ENCODE assay signal across 9 cellular contexts in the genomic region with DNA sequence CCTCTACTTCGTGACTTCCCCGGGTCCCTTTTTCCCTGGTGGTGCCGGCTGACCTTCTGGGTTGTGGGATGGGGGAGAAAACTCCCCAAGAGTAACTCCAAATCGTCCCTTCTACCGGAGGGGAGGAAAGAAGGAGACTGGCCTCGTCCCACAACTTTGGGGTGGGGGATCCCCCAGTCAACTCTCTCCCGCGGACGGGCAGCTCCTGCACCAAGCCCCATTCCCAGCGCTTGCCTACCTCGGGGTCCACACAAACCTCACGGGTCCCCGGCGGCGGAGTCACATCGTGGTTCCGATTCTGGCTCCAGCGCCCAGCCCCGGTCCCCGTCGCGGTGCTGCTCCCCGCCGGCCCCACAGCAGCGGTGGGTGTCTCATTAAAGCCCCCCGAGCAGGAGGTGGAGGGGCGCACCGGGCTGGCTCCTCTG. TPM values are rescaled to one million over a fixed set of nuclear protein-coding genes. Genes with fewer than 3 reads are reported as not detected.
A peak's percentile ranks its signal among the peaks of the same experiment; 100 is the strongest.
DNase-seq lines count a peak whose midpoint lies in the region; ATAC-seq and TF ChIP-seq lines count a peak whose summit lies in the region.
"Had no signal": no experiment of that assay in that cellular context is flagged by ENCODE, and none has a peak within 500 bp of the region (broad histone marks: within the 10 kb centered on the region; RNA-seq: fewer than 3 reads in every experiment).

No MANE protein-coding gene starts in this region.

- peaks cover 57% of the 10 kb centered on the region for H3K4me1 Mint-ChIP-seq in chondrocyte (ENCODE audit: low read depth)

- H3K9me3 Mint-ChIP-seq in chondrocyte (ENCODE audit: low read depth) = no peaks in the 10 kb centered on the region

- H3K4me3 ChIP-seq in heart left ventricle (peak overlapping the region; percentile 43 to 73 (median 63)), muscle layer of duodenum (ENCODE audit: low read depth in 1 of 2, low read length in 2 of 2) (peak overlapping the region; percentile 66 to 70), aorta (ENCODE audit: low read length in 2 of 2) (peak overlapping the region; percentile 55 to 95)

- H3K27ac Mint-ChIP-seq in chondrocyte (ENCODE audit: unreplicated experiment) = peak overlapping the region; percentile 58

- H3K4me3 Mint-ChIP-seq in chondrocyte (ENCODE audit: unreplicated experiment) = peak overlapping the region; percentile 91

- no peaks in the 10 kb centered on the region for H3K27me3 Mint-ChIP-seq in chondrocyte (ENCODE audit: low read depth)

- DNase-seq in heart left ventricle (peak in 1 of 5 donors; percentile 47), left ventricle myocardium superior (no peak), chondrocyte (ENCODE audit: low spot score) (peak; percentile 89), aorta (peak in 1 of 2 donors; percentile 78), RKO (ENCODE audit: low spot score) (no peak), hypothalamus (lab: John Stamatoyannopoulos, UW) (no peak)
- DNase-seq: DND-41 had no signal

- peaks cover 0 to 35% (median 12%) of the 10 kb centered on the region in 12 donors for H3K4me1 ChIP-seq in heart left ventricle
- peaks cover 0 to 35% of the 10 kb centered on the region in 2 donors for H3K4me1 ChIP-seq in muscle layer of duodenum (ENCODE audit: control insufficient read depth in 1 of 2, insufficient read depth in 2 of 2, low read length in 2 of 2)
- peaks cover 0 to 5% of the 10 kb centered on the region in 2 donors for H3K4me1 ChIP-seq in aorta (ENCODE audit: control insufficient read depth in 1 of 2, insufficient read depth in 2 of 2, low read length in 2 of 2)

- H3K27me3 ChIP-seq in heart left ventricle (peaks cover 0 to 72% (median 15%) of the 10 kb centered on the region in 9 donors), muscle layer of duodenum (ENCODE audit: low read depth, low read length) (peaks cover 49% of the 10 kb centered on the region), aorta (ENCODE audit: control insufficient read depth in 1 of 2, insufficient read depth in 2 of 2, low read length in 1 of 2) (no peaks in the 10 kb centered on the region)

- no peaks in the 10 kb centered on the region for H3K9me3 ChIP-seq in heart left ventricle
- H3K9me3 ChIP-seq in muscle layer of duodenum (ENCODE audit: control insufficient read depth in 1 of 2, low read length in 2 of 2) = no peaks in the 10 kb centered on the region
- no peaks in the 10 kb centered on the region for H3K9me3 ChIP-seq in aorta (ENCODE audit: control insufficient read depth, low read length)

- TF ChIP-seq CTCF in heart left ventricle (IDR thresholded peaks at IDR 0.05) = no peak
- no peak for TF ChIP-seq CTCF in chondrocyte (IDR thresholded peaks at IDR 0.05)

- H3K27ac ChIP-seq in heart left ventricle (peak overlapping the region in 8 of 12 donors; percentile 55 to 87 (median 67)), muscle layer of duodenum (ENCODE audit: low read length) (no peak overlapping the region), aorta (ENCODE audit: low read depth in 1 of 2, low read length in 2 of 2) (no peak overlapping the region)

- intact Hi-C loops in heart left ventricle (cut with DNase I) = loop anchor here (2.0 to 10.0 kb wide), 17 partner anchors 165 to 1635 kb away; a partner anchor contains a TSS
- intact Hi-C loops in left ventricle myocardium superior (cut with micrococcal nuclease) = loop anchor here (5.0 to 10.0 kb wide), 2 partner anchors 827 to 1635 kb away; no protein-coding TSS in a partner anchor
- intact Hi-C loops in aorta (cut with DNase I) = loop anchor here (5.0 to 10.0 kb wide), 6 partner anchors 405 to 1632 kb away; a partner anchor contains a TSS

- no peaks in the 10 kb centered on the region for H3K36me3 Mint-ChIP-seq in chondrocyte (ENCODE audit: low read depth)

- ATAC-seq in heart left ventricle (peak in 1 of 4 donors; percentile 7), left ventricle myocardium superior (no peak), aorta (ENCODE audit: low FRiP score) (peak; percentile 15), GM18861 (IDR thresholded peaks at IDR 0.05; ENCODE audit: unreplicated experiment) (no peak)

- WGBS in heart left ventricle, 4 donors = 0 to 2% (median 1%) methylated on average over 24 to 28 of the region's 28 CpGs
- WGBS in aorta, 2 donors = 1% methylated on average over 21 to 28 of the region's 28 CpGs

- TF ChIP-seq POLR2A in heart left ventricle (IDR thresholded peaks at IDR 0.05) = no peak

- H3K36me3 ChIP-seq in heart left ventricle (no peaks in the 10 kb centered on the region), muscle layer of duodenum (ENCODE audit: control insufficient read depth in 1 of 2, insufficient read depth in 2 of 2, low read length in 2 of 2) (no peaks in the 10 kb centered on the region), aorta (ENCODE audit: control insufficient read depth in 1 of 2, insufficient read depth in 2 of 2, low read length in 1 of 2) (no peaks in the 10 kb centered on the region)

RNA-seq across cellular contexts. Expression of a gene that starts 0.3 kb away (rescaled TPM):
- 1 to 10 TPM; 2.1 to 8.5 (median 3.8) TPM for total RNA-seq in heart left ventricle
- 1 to 10 TPM in 1 of 2 donors, under 1 TPM in 1; 0.93 to 3.1 TPM for polyA plus RNA-seq in heart left ventricle
- 2.4 TPM for total RNA-seq in left ventricle myocardium superior
- 2.0 to 4.4 TPM (median 4.1 TPM) in 3 replicates for total RNA-seq in chondrocyte
- total RNA-seq in aorta = 1 to 10 TPM in 1 of 2 donors, under 1 TPM in 1; 0.75 to 6.2 TPM
- polyA plus RNA-seq in aorta = 1 to 10 TPM; 1.1 to 1.9 TPM

Comparison
In these comparisons a context has a peak if more than half of its experiments do, and no peak if none do; other contexts are left out.
1. H3K27ac ChIP-seq: peak in heart left ventricle (8 of 12); none in muscle layer of duodenum (single experiment) and aorta (0 of 2).
2. Peak in every context shown above with its lines, with median percentiles within 50 percentile points of each other: H3K4me3 ChIP-seq.